Comparison of ENCODE assay signal across 20 cellular contexts in genomic region chr6:130377371-130377770, GRCh38. TPM values are rescaled to one million over a fixed set of nuclear protein-coding genes. Genes with fewer than 3 reads are reported as not detected.
DNase-seq lines count a peak whose midpoint lies in the region; ATAC-seq and TF ChIP-seq lines count a peak whose summit lies in the region.
"Had no signal": no experiment of that assay in that cellular context is flagged by ENCODE, and none has a peak within 500 bp of the region (broad histone marks: within the 10 kb centered on the region; RNA-seq: fewer than 3 reads in every experiment).

No MANE protein-coding gene starts in this region.

- DNase-seq in ELR (ENCODE audit: low read depth) (peak; percentile 49), Peyer's patch (no peak), foreskin fibroblast (peak; percentile 36 to 42), osteoblast (ENCODE audit: insufficient read length, low spot score, missing footprints) (peak; percentile 25), substantia nigra (lab: John Stamatoyannopoulos, UW) (no peak), T-helper 17 cell (no peak), NAMALWA (ENCODE audit: low spot score) (no peak), spleen (no peak)
- DNase-seq: CD8-positive, alpha-beta T cell; DMS79; MM.1S; NCI-H1105; NCI-H1694 treated with DMSO at 0.1 percent for 48 hours; NCI-H345; NCI-H69; NK-92 treated with Interleukin-12 subunit alpha and Interleukin-12 subunit beta, amount 100 ng/mL, for 24 hours; RPMI8226; SIG-M5 had no signal

- H3K9me3 ChIP-seq in Peyer's patch (no peaks in the 10 kb centered on the region), osteoblast (ENCODE audit: low read depth, low read length) (no peaks in the 10 kb centered on the region), T-helper 17 cell (ENCODE audit: control insufficient read depth, low read length, poor library complexity, severe bottlenecking) (no peaks in the 10 kb centered on the region), spleen (no peaks in the 10 kb centered on the region)

- no peak overlapping the region for H3K27ac Mint-ChIP-seq in T-helper 17 cell
- H3K27ac Mint-ChIP-seq: CD8-positive, alpha-beta T cell had no signal

- H3K36me3 ChIP-seq in Peyer's patch (no peaks in the 10 kb centered on the region), osteoblast (ENCODE audit: insufficient read depth, low read length) (peaks cover 11% of the 10 kb centered on the region), spleen (no peaks in the 10 kb centered on the region)

- H3K79me2 ChIP-seq in osteoblast (ENCODE audit: insufficient read depth, low read length) = peaks cover 89% of the 10 kb centered on the region

- peaks cover 29% of the 10 kb centered on the region for H3K4me1 Mint-ChIP-seq in T-helper 17 cell

- no peaks in the 10 kb centered on the region for H3K27me3 Mint-ChIP-seq in T-helper 17 cell

- no peaks in the 10 kb centered on the region for H3K36me3 Mint-ChIP-seq in T-helper 17 cell (ENCODE audit: low read depth)
- H3K36me3 Mint-ChIP-seq: CD8-positive, alpha-beta T cell had no signal

- no peak overlapping the region for H3K4me3 ChIP-seq in Peyer's patch
- no peak overlapping the region for H3K4me3 ChIP-seq in foreskin fibroblast (ENCODE audit: low read depth in 1 of 2, low read length in 2 of 2)
- H3K4me3 ChIP-seq in osteoblast (ENCODE audit: insufficient read depth, low read length) = no peak overlapping the region
- H3K4me3 ChIP-seq in spleen = no peak overlapping the region

- H3K4me1 ChIP-seq in Peyer's patch (peaks cover 0 to 14% (median 0%) of the 10 kb centered on the region in 4 donors), osteoblast (ENCODE audit: insufficient read depth, low read length) (peaks cover 15% of the 10 kb centered on the region), spleen (peaks cover 0 to 12% (median 0%) of the 10 kb centered on the region in 6 donors)

- no peak for TF ChIP-seq POLR2A in Peyer's patch (IDR thresholded peaks at IDR 0.05)
- no peak for TF ChIP-seq POLR2A in spleen (IDR thresholded peaks at IDR 0.05)

- intact Hi-C loops in spleen (cut with DNase I; ENCODE audit: low total_unique reads) = no loop called here

- ATAC-seq in T-helper 17 cell = no peak
- ATAC-seq: CD8-positive, alpha-beta T cell had no signal

- no peak overlapping the region for H3K4me2 ChIP-seq in osteoblast (ENCODE audit: insufficient read depth, low read length)

- peak overlapping the region in 3 of 4 donors; percentile 36 to 74 (median 68) for H3K27ac ChIP-seq in Peyer's patch
- H3K27ac ChIP-seq in osteoblast (ENCODE audit: low read depth, low read length) = no peak overlapping the region
- no peak overlapping the region for H3K27ac ChIP-seq in substantia nigra (ENCODE audit: low read depth, low read length, poor library complexity, severe bottlenecking)
- H3K27ac ChIP-seq in spleen = no peak overlapping the region

- no peak for TF ChIP-seq CTCF in Peyer's patch (IDR thresholded peaks at IDR 0.05)
- no peak for TF ChIP-seq CTCF in foreskin fibroblast (IDR thresholded peaks at IDR 0.05; ENCODE audit: low read depth, low read length)
- TF ChIP-seq CTCF in osteoblast (IDR thresholded peaks at IDR 0.05; ENCODE audit: extremely low read depth, low read depth, low read length) = no peak
- no peak for TF ChIP-seq CTCF in spleen (IDR thresholded peaks at IDR 0.05 in 8 of 11, conservative IDR thresholded peaks at IDR 0.05 in 3 of 11)

- no peak overlapping the region for H2AFZ ChIP-seq in osteoblast (ENCODE audit: low read length)

- no peaks in the 10 kb centered on the region for H3K27me3 ChIP-seq in Peyer's patch
- H3K27me3 ChIP-seq in osteoblast (ENCODE audit: insufficient read depth, low read length) = no peaks in the 10 kb centered on the region
- H3K27me3 ChIP-seq in spleen (replicated peaks in 1 of 7) = no peaks in the 10 kb centered on the region

- no peak overlapping the region for H3K4me3 Mint-ChIP-seq in T-helper 17 cell
- H3K4me3 Mint-ChIP-seq: CD8-positive, alpha-beta T cell had no signal

- peaks cover 13% of the 10 kb centered on the region for H4K20me1 ChIP-seq in osteoblast (ENCODE audit: insufficient read depth, low read length)

RNA-seq across cellular contexts. Expression of gene TMEM200A, which starts 11.6 kb away (rescaled TPM):
- total RNA-seq in Peyer's patch (1 to 10 TPM; 2.5 to 8.7 (median 5.2) TPM), osteoblast (43.1 and 49.2 TPM in 2 replicates), T-helper 17 cell (1 to 10 TPM; 2.3 to 2.4 TPM), spleen (1 to 10 TPM in 6 of 7 donors, under 1 TPM in 1; 0.68 to 2.3 (median 1.8) TPM)
- under 1 TPM; 0.33 to 0.94 (median 0.90) TPM for polyA plus RNA-seq in spleen
- total RNA-seq: G401, OCI-LY7 had no signal

Comparison
In these comparisons a context has a peak if more than half of its experiments do, and no peak if none do; other contexts are left out.
1. DNase-seq: peak in ELR (single experiment), foreskin fibroblast (2 of 2) and osteoblast (single experiment); none in Peyer's patch (0 of 3), substantia nigra (0 of 49), T-helper 17 cell (0 of 3), NAMALWA (single experiment) and spleen (single experiment).
2. H3K27ac ChIP-seq: peak in Peyer's patch (3 of 4); none in osteoblast (single experiment), substantia nigra (single experiment) and spleen (0 of 8).